ENCODE assay signal across 18 cellular contexts in genomic region chr2:180677200-180677599, GRCh38.
A peak's percentile ranks its signal among the peaks of the same experiment; 100 is the strongest.
DNase-seq lines count a peak whose midpoint lies in the region; ATAC-seq and TF ChIP-seq lines count a peak whose summit lies in the region.
"Had no signal": no experiment of that assay in that cellular context is flagged by ENCODE, and none has a peak within 500 bp of the region (broad histone marks: within the 10 kb centered on the region; RNA-seq: fewer than 3 reads in every experiment).

No MANE protein-coding gene starts in this region.

- no peak overlapping the region for H3K4ac ChIP-seq in neuronal stem cell (ENCODE audit: low read length)

- no peak overlapping the region for H3K9ac ChIP-seq in GM23248
- H3K9ac ChIP-seq in SK-N-SH, result no peak overlapping the region
- H3K9ac ChIP-seq in neuronal stem cell (ENCODE audit: low read depth, low read length, poor library complexity), result no peak overlapping the region

- no peaks in the 10 kb centered on the region for H4K20me1 ChIP-seq in GM23248 (ENCODE audit: insufficient read depth)
- H4K20me1 ChIP-seq in PC-9 (ENCODE audit: insufficient read depth), result no peaks in the 10 kb centered on the region
- H4K20me1 ChIP-seq in SK-N-SH (ENCODE audit: insufficient read depth), result no peaks in the 10 kb centered on the region

- POLR2A ChIA-PET in PC-9 (lab: Charles Lee; ENCODE audit: unreplicated experiment) (interaction anchor here (0.7 to 0.8 kb wide), 2 partner anchors 27 to 304 kb away, joined by 6 to 8 read pairs; no protein-coding TSS in a partner anchor), SK-N-SH (lab: Yijun Ruan, JAX) (no interaction called here)

- ATAC-seq in esophagus mucosa, result peak; percentile 81
- ATAC-seq: SK-N-SH treated with all-trans-retinoic acid at 6 μM for 48 hours had no signal

- no peak overlapping the region for H2BK12ac ChIP-seq in neuronal stem cell (ENCODE audit: low read length)

- H3K79me2 ChIP-seq in GM23248 (ENCODE audit: insufficient read depth) (no peaks in the 10 kb centered on the region), PC-9 (ENCODE audit: low read depth) (no peaks in the 10 kb centered on the region), SK-N-SH (ENCODE audit: insufficient read depth) (no peaks in the 10 kb centered on the region)

- CTCF ChIA-PET in PC-9 (lab: Charles Lee) (no interaction called here), SK-N-SH (lab: Yijun Ruan, JAX) (interaction anchor here (1.1 kb wide), 1 partner anchor 19 kb away, joined by 3 read pairs; no protein-coding TSS in a partner anchor)

- H3K9me3 ChIP-seq in GM23248 (ENCODE audit: low read depth) (no peaks in the 10 kb centered on the region), PC-9 (ENCODE audit: insufficient read depth, low read depth) (no peaks in the 10 kb centered on the region; the same call in 1 of the 2 replicates), SK-N-SH (no peaks in the 10 kb centered on the region), neuronal stem cell (replicated peaks in 1 of 2; ENCODE audit: control insufficient read depth in 2 of 2, insufficient read depth in 1 of 2, low read depth in 1 of 2, low read length in 2 of 2) (no peaks in the 10 kb centered on the region)
- H3K9me3 ChIP-seq: HAP-1 had no signal

- no peak overlapping the region for H3K18ac ChIP-seq in neuronal stem cell (ENCODE audit: low read length)

- DNase-seq in GM23248 (peak; percentile 48), PC-9 (no peak), mucosa of gallbladder (ENCODE audit: low spot score) (peak; percentile 39), SK-N-SH (no peak), neuronal stem cell (ENCODE audit: low spot score) (no peak), posterior cingulate gyrus (no peak)
- no peak for DNase-seq in stimulated activated CD4-positive, alpha-beta T cell treated with anti-CD3 and anti-CD28 coated beads, Interleukin-4, amount 100 ng/mL, for 4 hours
- DNase-seq: CD8-positive, alpha-beta memory T cell; DMS 273 treated with DMSO at 0.1 percent for 48 hours; EL; NCI-H1436 treated with DMSO at 0.1 percent for 48 hours; NCI-H2081; NCI-H524 treated with DMSO at 0.1 percent for 48 hours; OCI-M1; Right ventricle myocardium superior had no signal

- H4K91ac ChIP-seq in neuronal stem cell (ENCODE audit: low read depth, low read length, poor library complexity), result no peak overlapping the region

- TF ChIP-seq CTCF in PC-9 (conservative IDR thresholded peaks at IDR 0.05) (no peak), SK-N-SH (IDR thresholded peaks at IDR 0.05) (no peak)

- no peak overlapping the region for H2BK120ac ChIP-seq in neuronal stem cell (ENCODE audit: low read depth, low read length)

- no TSS peak for BruUV-seq in PC-9 (replicated peaks; lab: Mats Ljungman, UMichigan)

- no peak overlapping the region for H2BK15ac ChIP-seq in neuronal stem cell (ENCODE audit: low read length)

- in situ Hi-C loops in GM23248 (cut with MboI), result no loop called here

- peak overlapping the region; percentile 57 for H2AFZ ChIP-seq in GM23248
- H2AFZ ChIP-seq in PC-9, result no peak overlapping the region; the same call in 1 of the 2 replicates
- no peak overlapping the region for H2AFZ ChIP-seq in SK-N-SH (ENCODE audit: low read depth)
- H2AFZ ChIP-seq in neuronal stem cell (ENCODE audit: low read length), result no peak overlapping the region

- H3K27me3 ChIP-seq in GM23248 (replicated peaks; ENCODE audit: insufficient read depth) (no peaks in the 10 kb centered on the region), PC-9 (ENCODE audit: insufficient read depth, low read depth) (no peaks in the 10 kb centered on the region), SK-N-SH (ENCODE audit: insufficient read depth) (no peaks in the 10 kb centered on the region), neuronal stem cell (ENCODE audit: control insufficient read depth in 3 of 3, insufficient read depth in 3 of 3, low read depth in 1 of 3, low read length in 3 of 3) (no peaks in the 10 kb centered on the region)

- no peak for TF ChIP-seq EP300 in SK-N-SH (IDR thresholded peaks at IDR 0.05; ENCODE audit: borderline replicate concordance in 1 of 2, low read depth in 1 of 2, low read length in 1 of 2)

- no peak for TF ChIP-seq RAD21 in SK-N-SH (IDR thresholded peaks at IDR 0.05; ENCODE audit: low read length)

- H3K4me3 ChIP-seq in GM23248 (no peak overlapping the region), PC-9 (no peak overlapping the region), SK-N-SH (ENCODE audit: low read depth in 2 of 2, low read length in 1 of 2) (no peak overlapping the region), neuronal stem cell (ENCODE audit: low read length in 2 of 2) (no peak overlapping the region)
- H3K4me3 ChIP-seq: HAP-1 had no signal

- no peak overlapping the region for H2BK5ac ChIP-seq in neuronal stem cell (ENCODE audit: low read length)

- H2AK5ac ChIP-seq in neuronal stem cell (ENCODE audit: low read depth, low read length), result no peak overlapping the region

- H3K36me3 ChIP-seq in GM23248 (ENCODE audit: low read depth) (no peaks in the 10 kb centered on the region), PC-9 (ENCODE audit: low read depth) (no peaks in the 10 kb centered on the region), SK-N-SH (replicated peaks in 1 of 2; ENCODE audit: control insufficient read depth in 1 of 2, insufficient read depth in 2 of 2, low read length in 1 of 2) (no peaks in the 10 kb centered on the region), neuronal stem cell (replicated peaks in 1 of 2; ENCODE audit: control insufficient read depth in 2 of 2, insufficient read depth in 2 of 2, low read length in 2 of 2) (no peaks in the 10 kb centered on the region)
- H3K36me3 ChIP-seq: HAP-1 had no signal

- H4K8ac ChIP-seq in neuronal stem cell (ENCODE audit: low read depth, low read length), result no peak overlapping the region

- H3F3A ChIP-seq in GM23248 (ENCODE audit: insufficient read depth), result no peaks in the 10 kb centered on the region
- H3F3A ChIP-seq in PC-9 (ENCODE audit: insufficient read depth, low read depth), result no peaks in the 10 kb centered on the region
- no peaks in the 10 kb centered on the region for H3F3A ChIP-seq in SK-N-SH (replicated peaks; ENCODE audit: insufficient read depth)

- H3K23ac ChIP-seq in neuronal stem cell (ENCODE audit: low read depth, low read length, poor library complexity), result no peak overlapping the region

- H3K27ac ChIP-seq in GM23248 (no peak overlapping the region), PC-9 (no peak overlapping the region), SK-N-SH (ENCODE audit: low read depth in 2 of 2, low read length in 1 of 2) (no peak overlapping the region), neuronal stem cell (replicated peaks; ENCODE audit: low read length) (no peak overlapping the region)

- H3K4me2 ChIP-seq in GM23248 (ENCODE audit: unreplicated experiment) (peak overlapping the region; percentile 39), PC-9 (peak overlapping the region; percentile 24), SK-N-SH (no peak overlapping the region), neuronal stem cell (ENCODE audit: insufficient read depth, low read length, poor library complexity, severe bottlenecking) (no peak overlapping the region)

- intact Hi-C loops in PC-9 (cut with micrococcal nuclease; ENCODE audit: unreplicated experiment) (no loop called here), posterior cingulate gyrus (cut with DNase I) (no loop called here)

- H3K79me1 ChIP-seq in neuronal stem cell (ENCODE audit: low read depth, low read length), result no peaks in the 10 kb centered on the region

- H3K4me1 ChIP-seq in GM23248 (ENCODE audit: insufficient read depth) (peaks cover 21% of the 10 kb centered on the region), PC-9 (replicated peaks; ENCODE audit: insufficient read depth) (peaks cover 37% of the 10 kb centered on the region), SK-N-SH (ENCODE audit: control insufficient read depth in 1 of 2, insufficient read depth in 2 of 2, low read depth in 1 of 2, low read length in 1 of 2) (no peaks in the 10 kb centered on the region), neuronal stem cell (ENCODE audit: control insufficient read depth in 2 of 2, insufficient read depth in 1 of 2, low read depth in 1 of 2, low read length in 2 of 2) (peaks cover 4 to 5% of the 10 kb centered on the region in 2 donors)

- 2 to 20% methylated on average over 3 of the region's 3 CpGs for WGBS in GM23248 (ENCODE audit: low coverage in 1 of 2, low lambda C conversion rate in 2 of 2, missing lambda C conversion rate in 2 of 2), 2 experiments
- 60% methylated on average over 3 of the region's 3 CpGs for WGBS in SK-N-SH (ENCODE audit: low lambda C conversion rate)
- WGBS in neuronal stem cell (ENCODE audit: extremely low coverage in 2 of 2, insufficient read length in 2 of 2, insufficient replicate concordance in 1 of 2), 2 donors, result no CpG with 5 or more reads among the region's 3 CpGs

- no peaks in the 10 kb centered on the region for H3K9me2 ChIP-seq in GM23248 (ENCODE audit: insufficient read depth)
- 0 out of 2 replicates have a peak, but pooled peaks cover 3% of the 10 kb centered on the region for H3K9me2 ChIP-seq in PC-9 (ENCODE audit: insufficient read depth)
- no peaks in the 10 kb centered on the region for H3K9me2 ChIP-seq in SK-N-SH

- no peak overlapping the region for H3K14ac ChIP-seq in neuronal stem cell (ENCODE audit: low read length)

TF ChIP-seq in SK-N-SH, 30 proteins besides CTCF, POLR2A, EP300 and RAD21 (continues in another document):
- TF ChIP-seq POLR2AphosphoS5 (IDR thresholded peaks at IDR 0.05; ENCODE audit: low read depth, low read length) (no peak), NFIC (IDR thresholded peaks at IDR 0.05; ENCODE audit: borderline replicate concordance) (no peak), RFX5 (IDR thresholded peaks at IDR 0.05; ENCODE audit: low read length) (no peak), MAX (IDR thresholded peaks at IDR 0.05; ENCODE audit: low read depth) (no peak), RXRA (IDR thresholded peaks at IDR 0.05; ENCODE audit: borderline replicate concordance, low read depth) (no peak), TCF12 (IDR thresholded peaks at IDR 0.05) (no peak), ZBTB33 (IDR thresholded peaks at IDR 0.05; ENCODE audit: borderline replicate concordance, low read depth) (no peak)

Comparison
In these comparisons a context has a peak if more than half of its experiments do, and no peak if none do; other contexts are left out.
1. DNase-seq: peak in GM23248 (single experiment) and mucosa of gallbladder (single experiment); none in PC-9 (0 of 2), SK-N-SH (single experiment), neuronal stem cell (single experiment), stimulated activated CD4-positive, alpha-beta T cell treated with anti-CD3 and anti-CD28 coated beads, Interleukin-4, amount 100 ng/mL, for 4 hours (0 of 2) and posterior cingulate gyrus (0 of 10).
2. H3K4me2 ChIP-seq: peak in GM23248 (single experiment) and PC-9 (single experiment); none in SK-N-SH (single experiment) and neuronal stem cell (single experiment).